Comparison of ENCODE assay signal across 19 cellular contexts in genomic region chr18:50748243-50749229, GRCh38.
A peak's percentile ranks its signal among the peaks of the same experiment; 100 is the strongest.
DNase-seq lines count a peak whose midpoint lies in the region; FAIRE-seq and TF ChIP-seq lines count a peak whose summit lies in the region.
"Had no signal": no experiment of that assay in that cellular context is flagged by ENCODE, and none has a peak within 500 bp of the region (broad histone marks: within the 10 kb centered on the region; RNA-seq: fewer than 3 reads in every experiment).

No MANE protein-coding gene starts in this region.

- H3K36me3 Mint-ChIP-seq in brain = no peaks in the 10 kb centered on the region
- H3K36me3 Mint-ChIP-seq in nephron progenitor cell (ENCODE audit: low read depth) = peaks cover 6% of the 10 kb centered on the region
- H3K36me3 Mint-ChIP-seq: stimulated activated memory B cell treated with anti-CD40 and anti-IgM and Interleukin-4, amounts not matched to agents 10 μg/mL and 1 μg/mL and 100 μg/mL, for 72 hours had no signal

- no peaks in the 10 kb centered on the region for H3K9me3 ChIP-seq in kidney (ENCODE audit: control insufficient read depth in 1 of 2, low read length in 2 of 2)
- H3K9me3 ChIP-seq: BE2C, body of pancreas, right lobe of liver, SJCRH30 had no signal

- H3K4me3 ChIP-seq in kidney (ENCODE audit: low read length in 2 of 2) = no peak overlapping the region
- H3K4me3 ChIP-seq: body of pancreas, right lobe of liver, SJCRH30 had no signal

- H3K27ac Mint-ChIP-seq in brain = peak overlapping the region in 3 of 5 experiments; percentile 29 to 96 (median 93)
- H3K27ac Mint-ChIP-seq in nephron progenitor cell = peak overlapping the region; percentile 96
- H3K27ac Mint-ChIP-seq: stimulated activated memory B cell treated with anti-CD40 and anti-IgM and Interleukin-4, amounts not matched to agents 10 μg/mL and 1 μg/mL and 100 μg/mL, for 72 hours had no signal

- peaks cover 6% of the 10 kb centered on the region for H3K27me3 Mint-ChIP-seq in brain
- no peaks in the 10 kb centered on the region for H3K27me3 Mint-ChIP-seq in nephron progenitor cell (ENCODE audit: low read depth, poor library complexity)

- no peak for FAIRE-seq in kidney (lab: Jason Lieb, UNC)
- FAIRE-seq: keratinocyte had no signal

- peak overlapping the region in 3 of 5 experiments; percentile 28 to 47 (median 32) for H3K4me3 Mint-ChIP-seq in brain
- peak overlapping the region; percentile 52 for H3K4me3 Mint-ChIP-seq in nephron progenitor cell
- H3K4me3 Mint-ChIP-seq: stimulated activated memory B cell treated with anti-CD40 and anti-IgM and Interleukin-4, amounts not matched to agents 10 μg/mL and 1 μg/mL and 100 μg/mL, for 72 hours had no signal

- intact Hi-C loops in kidney (cut with DNase I) = no loop called here

- in situ Hi-C loops in ACHN (cut with HindIII; ENCODE audit: low pct_ligation_motif_present, low pct_unique_long_range_greater_than_20kb, low sequenced_read_pairs) = no loop called here

- H3K4me1 Mint-ChIP-seq in brain (peaks cover 59% of the 10 kb centered on the region), nephron progenitor cell (peaks cover 67% of the 10 kb centered on the region)
- H3K4me1 Mint-ChIP-seq: stimulated activated memory B cell treated with anti-CD40 and anti-IgM and Interleukin-4, amounts not matched to agents 10 μg/mL and 1 μg/mL and 100 μg/mL, for 72 hours had no signal

- TF ChIP-seq CTCF in brain (conservative IDR thresholded peaks at IDR 0.05) (no peak), nephron progenitor cell (IDR thresholded peaks at IDR 0.05) (no peak), kidney (IDR thresholded peaks at IDR 0.05; ENCODE audit: borderline replicate concordance, extremely low read depth, insufficient read depth) (no peak)

- no peaks in the 10 kb centered on the region for H3K36me3 ChIP-seq in kidney (ENCODE audit: control insufficient read depth in 1 of 2, insufficient read depth in 2 of 2, low read length in 2 of 2)
- H3K36me3 ChIP-seq: BE2C, right lobe of liver, SJCRH30 had no signal

- H3K27ac ChIP-seq in substantia nigra (ENCODE audit: low read depth, low read length, poor library complexity, severe bottlenecking) (no peak overlapping the region), kidney (ENCODE audit: low read depth in 2 of 2, low read length in 2 of 2) (no peak overlapping the region)
- H3K27ac ChIP-seq: body of pancreas, right lobe of liver, SJCRH30 had no signal

- H3K4me1 ChIP-seq in kidney (ENCODE audit: control insufficient read depth in 1 of 2, insufficient read depth in 1 of 2, low read depth in 1 of 2, low read length in 2 of 2) = peaks cover 0 to 3% of the 10 kb centered on the region in 2 donors
- H3K4me1 ChIP-seq: right lobe of liver, SJCRH30 had no signal

- peak; percentile 54 for DNase-seq in DMS79 treated with DMSO at 0.1 percent for 48 hours (lab: John Stamatoyannopoulos, UW)
- peak; percentile 98 for DNase-seq in NCI-H146 (lab: John Stamatoyannopoulos, UW)
- DNase-seq in nephron progenitor cell = peak; percentile 30
- DNase-seq in ACHN = no peak
- DNase-seq in substantia nigra (lab: John Stamatoyannopoulos, UW) = no peak
- no peak for DNase-seq in kidney
- no peak for DNase-seq in activated CD4-positive, alpha-beta T cell treated with anti-CD3 and anti-CD28 coated beads, Interleukin-2, amount 50 U/mL, for 1 hour
- DNase-seq: activated naive CD4-positive, alpha-beta T cell treated with Interleukin-2 at 50 U/mL for 16 hours; BE2C; body of pancreas; effector memory CD4-positive, alpha-beta T cell; KBM-7; NCI-H1694 treated with DMSO at 0.1 percent for 48 hours; SJCRH30; stimulated activated CD4-positive, alpha-beta T cell treated with anti-CD3 and anti-CD28 coated beads, Interleukin-4, amount 100 ng/mL, for 4 hours had no signal

- H3K9ac ChIP-seq in kidney (ENCODE audit: low read length in 2 of 2) = no peak overlapping the region

- H3K9me3 Mint-ChIP-seq in brain (peaks cover 0 to 13% (median 8%) of the 10 kb centered on the region in 5 experiments), nephron progenitor cell (peaks cover 12% of the 10 kb centered on the region)

Comparison
In these comparisons a context has a peak if more than half of its experiments do, and no peak if none do; other contexts are left out.
1. DNase-seq: peak in DMS79 treated with DMSO at 0.1 percent for 48 hours (single experiment), NCI-H146 (single experiment) and nephron progenitor cell (single experiment); none in ACHN (single experiment), substantia nigra (0 of 49), kidney (single experiment) and activated CD4-positive, alpha-beta T cell treated with anti-CD3 and anti-CD28 coated beads, Interleukin-2, amount 50 U/mL, for 1 hour (single experiment).